ENCODE assay signal across 8 cellular contexts in genomic region chr19:34134190-34135032, GRCh38. TPM values are rescaled to one million over a fixed set of nuclear protein-coding genes. Genes with fewer than 3 reads are reported as not detected.
DNase-seq lines count a peak whose midpoint lies in the region; ATAC-seq, FAIRE-seq and TF ChIP-seq lines count a peak whose summit lies in the region.

No MANE protein-coding gene starts in this region.

- peak overlapping the region; percentile 59 to 69 for H3K9ac ChIP-seq in kidney (ENCODE audit: low read length in 2 of 2)

- H3K4me1 Mint-ChIP-seq in central memory CD8-positive, alpha-beta T cell = no peaks in the 10 kb centered on the region

- peak overlapping the region; percentile 82 for H3K27ac Mint-ChIP-seq in central memory CD8-positive, alpha-beta T cell (ENCODE audit: low read depth)

- no peaks in the 10 kb centered on the region for H3K9me3 Mint-ChIP-seq in central memory CD8-positive, alpha-beta T cell

- peak overlapping the region; percentile 68 for H3K27ac ChIP-seq in kidney (ENCODE audit: low read depth in 2 of 2, low read length in 2 of 2)

- H3K9me3 ChIP-seq in kidney (ENCODE audit: control insufficient read depth in 1 of 2, low read length in 2 of 2) = no peaks in the 10 kb centered on the region

- H3K27me3 Mint-ChIP-seq in central memory CD8-positive, alpha-beta T cell = no peaks in the 10 kb centered on the region

- H3K36me3 Mint-ChIP-seq in central memory CD8-positive, alpha-beta T cell (ENCODE audit: insufficient read depth) = peaks cover 5% of the 10 kb centered on the region

- FAIRE-seq in kidney (lab: Jason Lieb, UNC) = no peak

- H3K4me1 ChIP-seq in kidney (ENCODE audit: control insufficient read depth in 1 of 2, insufficient read depth in 1 of 2, low read depth in 1 of 2, low read length in 2 of 2) = no peaks in the 10 kb centered on the region

- H3K4me3 ChIP-seq in AG09309 (ENCODE audit: control insufficient read depth, low read depth, low read length) (peak overlapping the region; percentile 63), kidney (ENCODE audit: low read length in 2 of 2) (peak overlapping the region; percentile 79 to 87)

- H3K4me3 Mint-ChIP-seq in central memory CD8-positive, alpha-beta T cell = peak overlapping the region; percentile 92

- intact Hi-C loops in kidney (cut with DNase I) = no loop called here

- H3K36me3 ChIP-seq in kidney (ENCODE audit: control insufficient read depth in 1 of 2, insufficient read depth in 2 of 2, low read length in 2 of 2) = no peaks in the 10 kb centered on the region

- DNase-seq in AG09309 (ENCODE audit: low read depth) (peak; percentile 2), NCI-H345 treated with DMSO at 0.1 percent for 48 hours (lab: John Stamatoyannopoulos, UW; ENCODE audit: unreplicated experiment) (peak; percentile 80), kidney (peak; percentile 95)
- peak; percentile 79 to 83 for DNase-seq in central memory CD8-positive, alpha-beta T cell (ENCODE audit: low spot score in 2 of 2)
- DNase-seq in stimulated activated CD4-positive, alpha-beta T cell treated with anti-CD3 and anti-CD28 coated beads, Interleukin-15, amount 100 ng/mL, for 1 hour (ENCODE audit: low read depth in 1 of 2, low spot score in 1 of 2) = peak; percentile 81 to 91

- ATAC-seq in GM18907 (IDR thresholded peaks at IDR 0.05; ENCODE audit: unreplicated experiment) = peak; percentile 90
- peak; percentile 96 for ATAC-seq in HG03108 (IDR thresholded peaks at IDR 0.05; ENCODE audit: unreplicated experiment)
- ATAC-seq in activated CD4-positive, CD25-positive, alpha-beta regulatory T cell treated with anti-CD3 and anti-CD28 coated beads, Interleukin-2, amount 50 U/mL, for 24 hours = peak; percentile 94 to 95
- peak; percentile 89 for ATAC-seq in central memory CD8-positive, alpha-beta T cell (replicated peaks; ENCODE audit: extremely low read depth, poor library complexity, severe bottlenecking)

- no peak for TF ChIP-seq CTCF in AG09309 (IDR thresholded peaks at IDR 0.05; ENCODE audit: control insufficient read depth, insufficient read depth, low read depth, low read length, missing control alignments)
- TF ChIP-seq CTCF in kidney (IDR thresholded peaks at IDR 0.05; ENCODE audit: borderline replicate concordance, extremely low read depth, insufficient read depth) = no peak

RNA-seq across cellular contexts. Expression of gene LSM14A, which starts 37.9 kb away (rescaled TPM):
- total RNA-seq in kidney = 114 TPM
- polyA plus RNA-seq in kidney (ENCODE audit: insufficient read depth, low read depth, low replicate concordance) = 49.3 TPM

Comparison
In these comparisons a context has a peak if more than half of its experiments do, and no peak if none do; other contexts are left out.
1. Peak in every context shown above with its lines: DNase-seq, ATAC-seq, H3K4me3 ChIP-seq and H3K27ac ChIP-seq.
2. DNase-seq: peak in every context shown above with its lines; median percentile 95 in kidney; 86 in stimulated activated CD4-positive, alpha-beta T cell treated with anti-CD3 and anti-CD28 coated beads, Interleukin-15, amount 100 ng/mL, for 1 hour; 81 in central memory CD8-positive, alpha-beta T cell; 80 in NCI-H345 treated with DMSO at 0.1 percent for 48 hours; 2 in AG09309.